Comparison of ENCODE assay signal across 8 cellular contexts in genomic region chr7:29160080-29160479, GRCh38. TPM values are rescaled to one million over a fixed set of nuclear protein-coding genes. Genes with fewer than 3 reads are reported as not detected.
"Had no signal": no experiment of that assay in that cellular context is flagged by ENCODE, and none has a peak within 500 bp of the region (broad histone marks: within the 10 kb centered on the region; RNA-seq: fewer than 3 reads in every experiment).

No MANE protein-coding gene starts in this region.

- H3K4me2 ChIP-seq: GM23338 had no signal

- DNase-seq: H9, HCEC 1CT, KBM-7 had no signal

- H3K4me3 ChIP-seq: GM23338 had no signal

- H3K36me3 Mint-ChIP-seq: IgD-negative memory B cell had no signal

- H3K4me1 Mint-ChIP-seq: IgD-negative memory B cell had no signal

- ATAC-seq: GM23338, HepG2 had no signal

- H3K4me3 Mint-ChIP-seq: GM23338, H9, IgD-negative memory B cell had no signal

- H2AFZ ChIP-seq: GM23338 had no signal

- H3K27ac Mint-ChIP-seq: GM23338, IgD-negative memory B cell had no signal

- H3K27ac ChIP-seq: HL-60 had no signal

RNA-seq across cellular contexts. Expression of gene CHN2, which starts 34.5 kb away (rescaled TPM):
- total RNA-seq: HT1080 had no signal
